Comparison of ENCODE assay signal across 8 cellular contexts in the genomic region with DNA sequence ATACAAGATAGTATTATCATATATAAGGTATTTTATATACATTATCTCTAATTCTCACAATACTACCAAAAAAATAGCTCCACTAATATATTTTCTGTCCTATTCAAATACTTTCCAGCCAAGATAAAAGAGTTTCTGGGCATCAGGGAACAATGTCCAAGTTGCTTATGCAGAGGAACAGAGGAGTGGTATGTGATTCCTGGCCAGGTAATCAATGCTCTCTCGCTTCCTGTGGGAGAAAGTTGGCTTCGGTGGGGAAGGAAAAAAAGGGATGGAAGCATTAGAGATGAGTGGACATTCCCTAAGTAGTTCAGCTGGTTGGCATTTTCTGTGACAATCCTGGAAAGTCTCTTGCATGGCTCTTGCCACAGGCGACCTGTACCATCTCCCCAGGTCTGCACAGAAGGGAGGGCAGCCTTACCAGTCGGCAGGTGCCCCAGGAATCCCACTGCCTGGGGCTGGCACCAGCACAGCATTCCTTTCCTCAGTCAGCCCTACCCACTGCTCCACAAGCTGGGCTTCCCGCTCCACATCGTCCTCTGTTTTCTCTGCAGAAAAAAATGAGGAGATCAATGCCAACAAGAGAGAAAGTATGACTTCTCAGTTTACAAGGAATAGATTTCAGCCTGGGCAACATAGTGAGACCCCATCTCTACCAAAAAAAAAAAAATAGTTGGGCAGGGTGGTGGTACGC.
"Had no signal": no experiment of that assay in that cellular context is flagged by ENCODE, and none has a peak within 500 bp of the region (broad histone marks: within the 10 kb centered on the region; RNA-seq: fewer than 3 reads in every experiment).

No MANE protein-coding gene starts in this region.

- FAIRE-seq: G401.6, GM12878, GM12891, GM12892, GM18507, GM19239 had no signal

- ATAC-seq: GM12878 had no signal

- H3K4me3 ChIP-seq: GM12878 had no signal

- DNase-seq: GDM1, GF-D8 had no signal
